Comparison of ENCODE assay signal across 23 cellular contexts in the genomic region with DNA sequence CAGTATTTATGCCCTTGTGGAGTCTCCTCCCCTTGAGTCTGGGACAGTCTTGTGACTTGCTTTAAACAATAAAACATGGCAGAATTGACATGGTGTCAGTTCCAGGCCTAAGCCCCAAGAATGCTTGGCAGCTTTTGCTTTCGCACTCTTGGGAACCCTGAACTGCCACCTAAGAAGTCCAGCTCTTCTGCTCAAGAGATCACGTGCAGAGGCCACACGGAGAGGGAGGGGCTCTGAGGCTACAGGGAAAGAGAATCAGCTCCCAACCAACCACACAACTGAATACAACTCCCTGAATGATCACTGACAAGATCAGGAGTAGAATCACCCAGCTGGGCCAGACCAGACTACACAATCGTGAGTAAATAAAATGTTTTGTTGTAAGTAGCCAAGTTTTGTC.
"Had no signal": no experiment of that assay in that cellular context is flagged by ENCODE, and none has a peak within 500 bp of the region (broad histone marks: within the 10 kb centered on the region; RNA-seq: fewer than 3 reads in every experiment).

No MANE protein-coding gene starts in this region.

- H3K9me3 Mint-ChIP-seq: immature natural killer cell; memory B cell; natural killer cell treated with Interleukin-12 subunit alpha and Interleukin-12 subunit beta and Interleukin-15 and Interleukin-18, amount 100 ng/mL, for 72 hours had no signal

- H3K27me3 ChIP-seq: gastroesophageal sphincter, right atrium auricular region, sigmoid colon, suprapubic skin, thyroid gland, upper lobe of left lung, vagina had no signal

- H3K27me3 Mint-ChIP-seq: memory B cell; natural killer cell treated with Interleukin-12 subunit alpha and Interleukin-12 subunit beta and Interleukin-15 and Interleukin-18, amount 100 ng/mL, for 72 hours had no signal

- H2AFZ ChIP-seq: parathyroid adenoma had no signal

- H3K36me3 ChIP-seq: gastroesophageal sphincter, left ventricle myocardium inferior, lower lobe of right lung, right atrium auricular region, sigmoid colon, suprapubic skin, thyroid gland, upper lobe of left lung, vagina had no signal

- H3K4me3 ChIP-seq: gastroesophageal sphincter, lower lobe of right lung, right atrium auricular region, sigmoid colon, skin epidermis, suprapubic skin, thyroid gland, upper lobe of left lung, vagina had no signal

- H3K4me1 ChIP-seq: parathyroid adenoma, thyroid gland had no signal

- FAIRE-seq: endometrium, kidney had no signal

- H3K9ac ChIP-seq: parathyroid adenoma had no signal

- H3K4me3 Mint-ChIP-seq: immature natural killer cell; memory B cell; natural killer cell treated with Interleukin-12 subunit alpha and Interleukin-12 subunit beta and Interleukin-15 and Interleukin-18, amount 100 ng/mL, for 72 hours had no signal

- H3K27ac ChIP-seq: gastroesophageal sphincter, lower lobe of right lung, parathyroid adenoma, right atrium auricular region, sigmoid colon, skin epidermis, suprapubic skin, thyroid gland, upper lobe of left lung, vagina had no signal

- DNase-seq: effector memory CD4-positive, alpha-beta T cell; immature natural killer cell; kidney; left cardiac atrium; left ventricle myocardium inferior; lower lobe of right lung; midbrain; sigmoid colon; stimulated activated CD4-positive, alpha-beta T cell treated with anti-CD3 and anti-CD28 coated beads, Interleukin-2, amount 100 ng/mL, for 24 hours; stimulated activated CD4-positive, alpha-beta T cell treated with anti-CD3 and anti-CD28 coated beads, Interleukin-4, amount 100 ng/mL, for 4 hours; stimulated activated naive CD4-positive, alpha-beta T cell; thyroid gland; upper lobe of left lung had no signal

- H3K27ac Mint-ChIP-seq: immature natural killer cell; memory B cell; natural killer cell treated with Interleukin-12 subunit alpha and Interleukin-12 subunit beta and Interleukin-15 and Interleukin-18, amount 100 ng/mL, for 72 hours had no signal

- H3K9me3 ChIP-seq: gastroesophageal sphincter, left ventricle myocardium inferior, lower lobe of right lung, right atrium auricular region, sigmoid colon, suprapubic skin, thyroid gland, upper lobe of left lung, vagina had no signal

- ATAC-seq: esophagus mucosa; gastroesophageal sphincter; lower lobe of right lung; natural killer cell treated with Interleukin-12 subunit alpha and Interleukin-12 subunit beta and Interleukin-15 and Interleukin-18, amount 100 ng/mL, for 72 hours had no signal
